24 cellular contexts compared by ENCODE assay signal in the genomic region with DNA sequence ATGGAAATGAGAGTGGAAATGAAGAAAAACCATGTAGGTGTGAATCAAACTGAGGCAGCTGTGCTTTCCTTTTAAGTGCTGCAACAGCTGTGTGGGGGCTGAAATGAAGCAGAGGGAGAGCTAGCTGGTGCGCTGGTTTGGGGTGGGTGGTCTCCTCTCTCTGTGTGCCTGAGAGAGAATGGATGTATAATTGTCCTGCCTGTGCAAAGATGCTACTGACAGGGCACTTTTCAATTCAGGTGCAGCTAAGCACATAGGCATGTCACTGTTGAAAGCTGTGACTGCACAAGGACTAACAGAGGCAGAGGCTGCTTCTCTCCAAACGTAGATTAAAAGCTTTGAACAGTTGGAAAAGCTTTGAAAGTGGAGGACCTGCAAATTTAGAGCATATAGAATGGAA.
"Had no signal": no experiment of that assay in that cellular context is flagged by ENCODE, and none has a peak within 500 bp of the region (broad histone marks: within the 10 kb centered on the region; RNA-seq: fewer than 3 reads in every experiment).

No MANE protein-coding gene starts in this region.

- H3K4me1 ChIP-seq: gastrocnemius medialis, left ventricle myocardium inferior, lower lobe of right lung, parathyroid adenoma, prostate gland, right lobe of liver, spleen, testis had no signal

- H3K27me3 ChIP-seq: gastrocnemius medialis, right lobe of liver, spleen, testis, tibial nerve had no signal

- H3K9me3 ChIP-seq: gastrocnemius medialis, left ventricle myocardium inferior, lower lobe of right lung, prostate gland, right lobe of liver, spleen, testis, tibial nerve had no signal

- H3K79me2 ChIP-seq: parathyroid adenoma had no signal

- ATAC-seq: gastrocnemius medialis; left cardiac atrium; lower lobe of right lung; natural killer cell treated with Interleukin-12 subunit alpha and Interleukin-12 subunit beta and Interleukin-15 and Interleukin-18, amount 100 ng/mL, for 72 hours; right lobe of liver; stimulated activated naive B cell treated with anti-CD40 and anti-IgM and Interleukin-4, amounts not matched to agents 10 μg/mL and 1 μg/mL and 100 μg/mL, for 72 hours; stimulated activated naive CD8-positive, alpha-beta T cell treated with anti-CD3 and anti-CD28 coated beads, Interleukin-15, amount 100 ng/mL, for 72 hours had no signal

- FAIRE-seq: colon, keratinocyte had no signal

- H3K36me3 ChIP-seq: gastrocnemius medialis, left ventricle myocardium inferior, lower lobe of right lung, prostate gland, right lobe of liver, spleen, tibial nerve had no signal

- H3K9me3 Mint-ChIP-seq: immature natural killer cell; memory B cell; mesothelial cell of epicardium; natural killer cell treated with Interleukin-12 subunit alpha and Interleukin-12 subunit beta and Interleukin-15 and Interleukin-18, amount 100 ng/mL, for 72 hours; stimulated activated naive B cell treated with anti-CD40 and anti-IgM and Interleukin-4, amounts not matched to agents 10 μg/mL and 1 μg/mL and 100 μg/mL, for 72 hours; stimulated activated naive CD8-positive, alpha-beta T cell treated with anti-CD3 and anti-CD28 coated beads, Interleukin-15, amount 100 ng/mL, for 72 hours had no signal

- H3K4me3 Mint-ChIP-seq: immature natural killer cell; memory B cell; mesothelial cell of epicardium; natural killer cell treated with Interleukin-12 subunit alpha and Interleukin-12 subunit beta and Interleukin-15 and Interleukin-18, amount 100 ng/mL, for 72 hours; stimulated activated naive B cell treated with anti-CD40 and anti-IgM and Interleukin-4, amounts not matched to agents 10 μg/mL and 1 μg/mL and 100 μg/mL, for 72 hours; stimulated activated naive CD8-positive, alpha-beta T cell treated with anti-CD3 and anti-CD28 coated beads, Interleukin-15, amount 100 ng/mL, for 72 hours had no signal

- H3K9ac ChIP-seq: parathyroid adenoma had no signal

- H3K27ac Mint-ChIP-seq: immature natural killer cell; memory B cell; natural killer cell treated with Interleukin-12 subunit alpha and Interleukin-12 subunit beta and Interleukin-15 and Interleukin-18, amount 100 ng/mL, for 72 hours; stimulated activated naive B cell treated with anti-CD40 and anti-IgM and Interleukin-4, amounts not matched to agents 10 μg/mL and 1 μg/mL and 100 μg/mL, for 72 hours had no signal

- H3K4me3 ChIP-seq: gastrocnemius medialis, left ventricle myocardium inferior, lower lobe of right lung, prostate gland, right lobe of liver, spleen, testis, tibial nerve had no signal

- H2AFZ ChIP-seq: parathyroid adenoma had no signal

- H3K27ac ChIP-seq: gastrocnemius medialis, left ventricle myocardium inferior, lower lobe of right lung, parathyroid adenoma, prostate gland, right lobe of liver, spleen, testis, tibial nerve had no signal

- H3K4me1 Mint-ChIP-seq: memory B cell; stimulated activated naive CD8-positive, alpha-beta T cell treated with anti-CD3 and anti-CD28 coated beads, Interleukin-15, amount 100 ng/mL, for 72 hours had no signal

- H3K36me3 Mint-ChIP-seq: immature natural killer cell; memory B cell; mesothelial cell of epicardium; natural killer cell treated with Interleukin-12 subunit alpha and Interleukin-12 subunit beta and Interleukin-15 and Interleukin-18, amount 100 ng/mL, for 72 hours; stimulated activated naive B cell treated with anti-CD40 and anti-IgM and Interleukin-4, amounts not matched to agents 10 μg/mL and 1 μg/mL and 100 μg/mL, for 72 hours had no signal

- DNase-seq: cerebellar nuclear complex; effector CD8-positive, alpha-beta T cell; gastrocnemius medialis; immature natural killer cell; left cardiac atrium; left ventricle myocardium inferior; lower lobe of right lung; retina; right lobe of liver; spleen; stimulated activated CD4-positive, alpha-beta T cell treated with anti-CD3 and anti-CD28 coated beads, Interleukin-15, amount 100 ng/mL, for 24 hours; stimulated activated CD4-positive, alpha-beta T cell treated with anti-CD3 and anti-CD28 coated beads, Interleukin-1b, Interleukin-23, amount 100 ng/mL, for 48 hours; stimulated activated CD4-positive, alpha-beta T cell treated with anti-CD3 and anti-CD28 coated beads, Interleukin-4, amount 100 ng/mL, for 24 hours; stimulated activated naive B cell treated with anti-CD40 and anti-IgM and Interleukin-4, amounts not matched to agents 10 μg/mL and 1 μg/mL and 100 μg/mL, for 72 hours; stimulated activated naive CD8-positive, alpha-beta T cell treated with anti-CD3 and anti-CD28 coated beads, Interleukin-15, amount 100 ng/mL, for 72 hours; testis had no signal
